ENCODE assay signal across 17 cellular contexts in genomic region chr10:52780391-52781155, GRCh38. TPM values are rescaled to one million over a fixed set of nuclear protein-coding genes. Genes with fewer than 3 reads are reported as not detected.
DNase-seq lines count a peak whose midpoint lies in the region; ATAC-seq and TF ChIP-seq lines count a peak whose summit lies in the region.
"Had no signal": no experiment of that assay in that cellular context is flagged by ENCODE, and none has a peak within 500 bp of the region (broad histone marks: within the 10 kb centered on the region; RNA-seq: fewer than 3 reads in every experiment).

No MANE protein-coding gene starts in this region.

- H3K9me3 ChIP-seq in HCT116 (ENCODE audit: control insufficient read depth in 1 of 2, insufficient read depth in 1 of 2, low read depth in 1 of 2, low read length in 2 of 2) (no peaks in the 10 kb centered on the region), trophoblast cell (ENCODE audit: insufficient read depth, low read depth, low read length) (no peaks in the 10 kb centered on the region)
- H3K9me3 ChIP-seq: esophagus squamous epithelium had no signal

- no peaks in the 10 kb centered on the region for H3K27me3 Mint-ChIP-seq in activated T-helper 1 cell treated with anti-CD3 and anti-CD28 coated beads, Interleukin-12 subunit alpha, Interleukin-12 subunit beta, Interleukin-2, Interleukin-4 antibody, amounts not matched to agents 30 ng/mL and 10 ng/mL and 1 ng/mL, durations not matched to agents 14 hours and 24 hours and 36 hours (ENCODE audit: insufficient read depth)
- H3K27me3 Mint-ChIP-seq: activated T-cell treated with anti-CD3 and anti-CD28 coated beads, Interleukin-2, amount 50 U/mL, for 24 hours; T-cell had no signal

- POLR2A ChIA-PET in HCT116 (lab: Charles Lee): no interaction called here

- H2AK5ac ChIP-seq in trophoblast cell (ENCODE audit: low read length): no peak overlapping the region

- no peak overlapping the region for H3K4me3 ChIP-seq in HCT116 (replicated peaks in 1 of 2; ENCODE audit: low read depth in 1 of 2, low read length in 2 of 2)
- H3K4me3 ChIP-seq in trophoblast cell (ENCODE audit: low read depth, low read length): no peak overlapping the region
- no peak overlapping the region for H3K4me3 ChIP-seq in dorsolateral prefrontal cortex
- H3K4me3 ChIP-seq: coronary artery, esophagus squamous epithelium had no signal

- TF ChIP-seq CTCF in 22Rv1 (IDR thresholded peaks at IDR 0.05) (peak; percentile 46), HCT116 (IDR thresholded peaks at IDR 0.05 in 2 of 3, conservative IDR thresholded peaks at IDR 0.05 in 1 of 3; ENCODE audit: borderline replicate concordance in 1 of 3, insufficient read depth in 1 of 3, low read depth in 2 of 3, low read length in 2 of 3) (no peak), dorsolateral prefrontal cortex (IDR thresholded peaks at IDR 0.05 in 54 of 56, conservative IDR thresholded peaks at IDR 0.05 in 2 of 56; ENCODE audit: low read depth in 1 of 56, partially characterized antibody in 56 of 56) (peak in 4 of 56 donors; percentile 5 to 44 (median 35))

- CTCF ChIA-PET in HCT116 (lab: Charles Lee): interaction anchor here (0.7 to 4.2 kb wide), 4 partner anchors 35 to 1716 kb away, joined by 3 to 31 read pairs (median 5); no protein-coding TSS in a partner anchor

- H2BK120ac ChIP-seq in trophoblast cell (ENCODE audit: insufficient read depth, low read length, poor library complexity): no peak overlapping the region

- TF ChIP-seq RAD21 in HCT116 (IDR thresholded peaks at IDR 0.05; ENCODE audit: low read depth): no peak

- H3K36me3 Mint-ChIP-seq in activated T-helper 1 cell treated with anti-CD3 and anti-CD28 coated beads, Interleukin-12 subunit alpha, Interleukin-12 subunit beta, Interleukin-2, Interleukin-4 antibody, amounts not matched to agents 30 ng/mL and 10 ng/mL and 1 ng/mL, durations not matched to agents 14 hours and 24 hours and 36 hours (ENCODE audit: low read depth): no peaks in the 10 kb centered on the region
- H3K36me3 Mint-ChIP-seq: T-cell had no signal

- H2AFZ ChIP-seq in HCT116 (ENCODE audit: low read depth, low read length, poor library complexity, severe bottlenecking) (no peak overlapping the region), trophoblast cell (ENCODE audit: insufficient read depth, low read length, poor library complexity) (no peak overlapping the region)

- no CpG with 5 or more reads among the region's 6 CpGs for WGBS in trophoblast cell (ENCODE audit: extremely low coverage, insufficient coverage, insufficient read length)

- H3K9ac ChIP-seq in HCT116 (ENCODE audit: low read length) (no peak overlapping the region), trophoblast cell (ENCODE audit: low read length) (no peak overlapping the region)

- H3K27ac ChIP-seq in 22Rv1 (no peak overlapping the region), HCT116 (ENCODE audit: low read depth, low read length) (no peak overlapping the region), trophoblast cell (ENCODE audit: low read depth, low read length) (no peak overlapping the region), dorsolateral prefrontal cortex (no peak overlapping the region)
- H3K27ac ChIP-seq: coronary artery, esophagus squamous epithelium had no signal

- no peak for DNase-seq in HCT116 (ENCODE audit: low read depth, low spot score)
- no peak for DNase-seq in NCI-H446 (lab: John Stamatoyannopoulos, UW)
- DNase-seq in trophoblast cell: no peak
- DNase-seq in activated T-helper 1 cell treated with anti-CD3 and anti-CD28 coated beads, Interleukin-12 subunit alpha, Interleukin-12 subunit beta, Interleukin-2, Interleukin-4 antibody, amounts not matched to agents 30 ng/mL and 10 ng/mL and 1 ng/mL, durations not matched to agents 14 hours and 24 hours and 36 hours (ENCODE audit: low spot score): no peak
- DNase-seq in dorsolateral prefrontal cortex: no peak
- DNase-seq: esophagus squamous epithelium; NCI-H2171; stimulated activated CD4-positive, alpha-beta T cell treated with anti-CD3 and anti-CD28 coated beads, Interleukin-12 subunit alpha, Interleukin-12 subunit beta, amount 100 ng/mL, for 4 hours had no signal

- no peak overlapping the region for H4K8ac ChIP-seq in trophoblast cell (ENCODE audit: low read depth, low read length)

- H3K9me2 ChIP-seq in HCT116 (ENCODE audit: insufficient read depth): no peaks in the 10 kb centered on the region

- no peaks in the 10 kb centered on the region for H3K9me3 Mint-ChIP-seq in activated T-helper 1 cell treated with anti-CD3 and anti-CD28 coated beads, Interleukin-12 subunit alpha, Interleukin-12 subunit beta, Interleukin-2, Interleukin-4 antibody, amounts not matched to agents 30 ng/mL and 10 ng/mL and 1 ng/mL, durations not matched to agents 14 hours and 24 hours and 36 hours
- H3K9me3 Mint-ChIP-seq: activated T-cell treated with anti-CD3 and anti-CD28 coated beads, Interleukin-2, amount 50 U/mL, for 24 hours had no signal

- no peak overlapping the region for H3K4ac ChIP-seq in trophoblast cell (ENCODE audit: low read depth, low read length)

- no TSS peak for BruUV-seq in HCT116 (replicated peaks; lab: Mats Ljungman, UMichigan)

- no peak overlapping the region for H4K12ac ChIP-seq in trophoblast cell (ENCODE audit: low read depth, low read length)

- H2BK12ac ChIP-seq in trophoblast cell (ENCODE audit: low read length): no peak overlapping the region

- no peak overlapping the region for H3K18ac ChIP-seq in trophoblast cell (ENCODE audit: low read length)

- no peak overlapping the region for H3K4me3 Mint-ChIP-seq in activated T-helper 1 cell treated with anti-CD3 and anti-CD28 coated beads, Interleukin-12 subunit alpha, Interleukin-12 subunit beta, Interleukin-2, Interleukin-4 antibody, amounts not matched to agents 30 ng/mL and 10 ng/mL and 1 ng/mL, durations not matched to agents 14 hours and 24 hours and 36 hours
- H3K4me3 Mint-ChIP-seq: activated T-cell treated with anti-CD3 and anti-CD28 coated beads, Interleukin-2, amount 50 U/mL, for 24 hours; T-cell had no signal

- H3K27ac Mint-ChIP-seq in activated T-helper 1 cell treated with anti-CD3 and anti-CD28 coated beads, Interleukin-12 subunit alpha, Interleukin-12 subunit beta, Interleukin-2, Interleukin-4 antibody, amounts not matched to agents 30 ng/mL and 10 ng/mL and 1 ng/mL, durations not matched to agents 14 hours and 24 hours and 36 hours: no peak overlapping the region
- H3K27ac Mint-ChIP-seq: activated T-cell treated with anti-CD3 and anti-CD28 coated beads, Interleukin-2, amount 50 U/mL, for 24 hours; T-cell had no signal

- TF ChIP-seq POLR2A in HCT116 (IDR thresholded peaks at IDR 0.05; ENCODE audit: borderline replicate concordance, extremely low read depth, insufficient read depth, insufficient read length): no peak

- H4K91ac ChIP-seq in trophoblast cell (ENCODE audit: low read depth, low read length): no peak overlapping the region

- no peak overlapping the region for H3K23ac ChIP-seq in trophoblast cell (ENCODE audit: low read length)

- H3K27me3 ChIP-seq in HCT116 (ENCODE audit: insufficient read depth, low read length): no peaks in the 10 kb centered on the region
- H3K27me3 ChIP-seq in trophoblast cell (ENCODE audit: insufficient read depth, low read length): no peaks in the 10 kb centered on the region
- H3K27me3 ChIP-seq in dorsolateral prefrontal cortex: peaks cover 0 to 13% (median 0%) of the 10 kb centered on the region in 45 donors

- H3K4me1 ChIP-seq in HCT116 (ENCODE audit: control insufficient read depth in 1 of 2, insufficient read depth in 2 of 2, low read length in 2 of 2) (no peaks in the 10 kb centered on the region), trophoblast cell (ENCODE audit: control insufficient read depth in 1 of 2, insufficient read depth in 2 of 2, low read length in 2 of 2) (no peaks in the 10 kb centered on the region)
- H3K4me1 ChIP-seq: esophagus squamous epithelium had no signal

- no peaks in the 10 kb centered on the region for H3K79me2 ChIP-seq in HCT116 (ENCODE audit: insufficient read depth, low read length)
- H3K79me2 ChIP-seq in trophoblast cell (ENCODE audit: control insufficient read depth, insufficient read depth, low read length, poor library complexity): no peaks in the 10 kb centered on the region

- RAD21 ChIA-PET in HCT116 (lab: Charles Lee; ENCODE audit: low non-redundant PET in 1 of 2, low total read pairs in 2 of 2, uncharacterized antibody in 2 of 2, unreplicated experiment in 2 of 2): no interaction called here

- ATAC-seq in GM19023 (IDR thresholded peaks at IDR 0.05; ENCODE audit: unreplicated experiment) (peak; percentile 6), HCT116 (peak; percentile 13; the same call in 1 of the 2 replicates), HG03442 (IDR thresholded peaks at IDR 0.05; ENCODE audit: unreplicated experiment) (peak; percentile 11)
- ATAC-seq: activated CD4-positive, CD25-positive, alpha-beta regulatory T cell treated with anti-CD3 and anti-CD28 coated beads, Interleukin-2, amount 50 U/mL, for 24 hours; T-cell had no signal

- no peak overlapping the region for H2BK5ac ChIP-seq in trophoblast cell (ENCODE audit: low read depth, low read length, poor library complexity)

- intact Hi-C loops in HCT116 (cut with micrococcal nuclease) (loop anchor here (1.0 to 2.0 kb wide), 3 partner anchors 39 to 472 kb away; no protein-coding TSS in a partner anchor), dorsolateral prefrontal cortex (cut with DNase I) (loop anchor here in 1 of 2 donors (5.0 kb wide), 1 partner anchor 138 kb away; no protein-coding TSS in a partner anchor)
- intact Hi-C loops in activated T-helper 1 cell treated with anti-CD3 and anti-CD28 coated beads, Interleukin-12 subunit alpha, Interleukin-12 subunit beta, Interleukin-2, Interleukin-4 antibody, amounts not matched to agents 30 ng/mL and 10 ng/mL and 1 ng/mL, durations not matched to agents 14 hours and 24 hours and 36 hours (cut with micrococcal nuclease): loop anchor here (1.0 kb wide), 2 partner anchors 39 to 136 kb away; no protein-coding TSS in a partner anchor

- no peaks in the 10 kb centered on the region for H3K36me3 ChIP-seq in HCT116 (ENCODE audit: control insufficient read depth in 1 of 2, insufficient read depth in 2 of 2, low read length in 2 of 2)
- H3K36me3 ChIP-seq in trophoblast cell (ENCODE audit: control insufficient read depth in 1 of 2, insufficient read depth in 2 of 2, low read length in 2 of 2): no peaks in the 10 kb centered on the region
- H3K36me3 ChIP-seq: esophagus squamous epithelium had no signal

- H3K4me1 Mint-ChIP-seq in activated T-helper 1 cell treated with anti-CD3 and anti-CD28 coated beads, Interleukin-12 subunit alpha, Interleukin-12 subunit beta, Interleukin-2, Interleukin-4 antibody, amounts not matched to agents 30 ng/mL and 10 ng/mL and 1 ng/mL, durations not matched to agents 14 hours and 24 hours and 36 hours (ENCODE audit: low read depth): no peaks in the 10 kb centered on the region
- H3K4me1 Mint-ChIP-seq: T-cell had no signal

- no peaks in the 10 kb centered on the region for H4K20me1 ChIP-seq in HCT116 (ENCODE audit: insufficient read depth)

- H3K14ac ChIP-seq in trophoblast cell (ENCODE audit: low read length): no peak overlapping the region

- H3K4me2 ChIP-seq in HCT116 (ENCODE audit: low read length): no peak overlapping the region
- no peak overlapping the region for H3K4me2 ChIP-seq in trophoblast cell (ENCODE audit: low read length)

- no peaks in the 10 kb centered on the region for H3K79me1 ChIP-seq in trophoblast cell (ENCODE audit: low read length)

RNA-seq across cellular contexts. Expression of gene MBL2, which starts 8.0 kb away (rescaled TPM):
- not detected for total RNA-seq in HCT116 (2021; ENCODE audit: unreplicated experiment)
- polyA plus RNA-seq in HCT116 (2012): not detected in 2 replicates
- 0.04 and 0.08 TPM in 2 replicates for polyA plus RNA-seq in trophoblast cell (2013)
- total RNA-seq in activated T-helper 1 cell treated with anti-CD3 and anti-CD28 coated beads, Interleukin-12 subunit alpha, Interleukin-12 subunit beta, Interleukin-2, Interleukin-4 antibody, amounts not matched to agents 30 ng/mL and 10 ng/mL and 1 ng/mL, durations not matched to agents 14 hours and 24 hours and 36 hours: not detected in 2 replicates
- not detected for total RNA-seq in dorsolateral prefrontal cortex
- total RNA-seq: esophagus squamous epithelium, posterior vena cava, temporal lobe had no signal
